In the genomic region with DNA sequence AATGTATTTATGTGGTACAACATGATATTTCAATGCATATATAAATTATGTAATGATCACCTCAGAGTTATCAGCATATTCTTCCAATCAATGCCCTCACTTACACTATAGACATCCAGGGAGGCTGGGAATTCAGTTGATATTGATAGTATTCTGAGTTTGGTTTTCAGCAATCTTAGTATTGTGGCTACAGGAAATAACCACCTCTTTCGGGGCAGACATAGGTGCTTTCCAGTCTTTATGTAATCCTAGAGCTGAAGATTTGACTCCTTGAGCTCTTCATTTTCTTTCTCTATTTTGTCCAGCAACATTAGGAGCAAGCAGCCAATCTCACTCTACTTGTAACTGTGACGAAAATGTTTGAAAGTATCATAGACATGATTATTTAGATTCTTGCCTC, we compare ENCODE assay signal across 19 cellular contexts.
A peak's percentile ranks its signal among the peaks of the same experiment; 100 is the strongest.
DNase-seq lines count a peak whose midpoint lies in the region; ATAC-seq, FAIRE-seq and TF ChIP-seq lines count a peak whose summit lies in the region.
"Had no signal": no experiment of that assay in that cellular context is flagged by ENCODE, and none has a peak within 500 bp of the region (broad histone marks: within the 10 kb centered on the region; RNA-seq: fewer than 3 reads in every experiment).

No MANE protein-coding gene starts in this region.

- H2AFZ ChIP-seq in GM12878 (ENCODE audit: control insufficient read depth, low read depth, low read length), result no peak overlapping the region

- TF ChIP-seq CTCF in GM12865 (IDR thresholded peaks at IDR 0.05; ENCODE audit: insufficient read depth, low read depth, low read length, missing control alignments) (no peak), GM12878 (IDR thresholded peaks at IDR 0.05 in 2 of 3, conservative IDR thresholded peaks at IDR 0.05 in 1 of 3; ENCODE audit: control insufficient read depth in 2 of 3, extremely low read depth in 1 of 3, insufficient read depth in 1 of 3, low read depth in 3 of 3, low read length in 3 of 3) (no peak)

- SMC1A ChIA-PET in GM12878 (lab: Charles Lee; ENCODE audit: uncharacterized antibody, unreplicated experiment), result no interaction called here

- intact Hi-C loops in GM12878 (cut with micrococcal nuclease; ENCODE audit: unreplicated experiment), result no loop called here

- peak; percentile 60 for ATAC-seq in HG02610 (IDR thresholded peaks at IDR 0.05; ENCODE audit: unreplicated experiment)
- peak; percentile 35 for ATAC-seq in GM12878
- no peak for ATAC-seq in esophagus mucosa
- no peak for ATAC-seq in GM21381 (IDR thresholded peaks at IDR 0.05; ENCODE audit: unreplicated experiment)
- ATAC-seq: A549; CD8-positive, alpha-beta T cell had no signal

- H3K9ac ChIP-seq in GM12878 (ENCODE audit: control insufficient read depth, insufficient read depth, low read length), result no peak overlapping the region
- H3K9ac ChIP-seq: BLaER1 treated with 17β-estradiol and CSF1 and Interleukin-3, amounts not matched to agents 10 nM and 100 nM had no signal

- no peaks in the 10 kb centered on the region for H3K79me2 ChIP-seq in GM12878 (ENCODE audit: control insufficient read depth, insufficient read depth, low read length)

- TF ChIP-seq RAD21 in GM12878 (IDR thresholded peaks at IDR 0.05; ENCODE audit: insufficient read depth, low read depth, low read length), result no peak

- DNase-seq in GM12865 (ENCODE audit: low read depth) (peak; percentile 9), GM12878 (ENCODE audit: low read depth, low spot score) (no peak)
- DNase-seq: AML-193; Caco-2; Calu3; CD4-positive, alpha-beta T cell; CD8-positive, alpha-beta T cell; DMS79 treated with DMSO at 0.1 percent for 48 hours; GF-D8 had no signal

- no peaks in the 10 kb centered on the region for H3K4me1 ChIP-seq in GM12878 (ENCODE audit: control insufficient read depth, insufficient read depth, low read length)
- H3K4me1 ChIP-seq: A549; BLaER1 treated with 17β-estradiol and CSF1 and Interleukin-3, amounts not matched to agents 10 nM and 100 nM; Caco-2 had no signal

- BruUV-seq in GM12878 (replicated peaks; lab: Mats Ljungman, UMichigan), result no TSS peak

- H3K36me3 ChIP-seq in GM12878 (ENCODE audit: control insufficient read depth in 2 of 2, insufficient read depth in 2 of 2, low read length in 1 of 2), result no peaks in the 10 kb centered on the region
- H3K36me3 ChIP-seq: BLaER1 treated with 17β-estradiol and CSF1 and Interleukin-3, amounts not matched to agents 10 nM and 100 nM had no signal

- RAD21 ChIA-PET in GM12878 (lab: Charles Lee; ENCODE audit: unreplicated experiment), result no interaction called here

- no peak overlapping the region for H3K4me2 ChIP-seq in GM12878 (ENCODE audit: control insufficient read depth, insufficient read depth)
- H3K4me2 ChIP-seq: A549; BLaER1 treated with 17β-estradiol and CSF1 and Interleukin-3, amounts not matched to agents 10 nM and 100 nM had no signal

- no peaks in the 10 kb centered on the region for H4K20me1 ChIP-seq in GM12878 (ENCODE audit: control insufficient read depth, insufficient read depth)
- H4K20me1 ChIP-seq: BLaER1 treated with 17β-estradiol and CSF1 and Interleukin-3, amounts not matched to agents 10 nM and 100 nM had no signal

- WGBS in GM12878 (ENCODE audit: insufficient coverage, insufficient replicate concordance, low lambda C conversion rate, missing lambda C conversion rate), result 26% methylated on average over 2 of the region's 2 CpGs

- no peak overlapping the region for H3K27ac ChIP-seq in GM12878 (ENCODE audit: control insufficient read depth, insufficient read depth)
- H3K27ac ChIP-seq: 22Rv1; A549; BLaER1 treated with 17β-estradiol and CSF1 and Interleukin-3, amounts not matched to agents 10 nM and 100 nM; C4-2B had no signal

- in situ Hi-C loops in GM12878 (cut with MboI), result no loop called here

- CTCF ChIA-PET in GM12878 (lab: Yijun Ruan, JAX), result no interaction called here

- H3K27me3 ChIP-seq in GM12878 (replicated peaks in 1 of 2; ENCODE audit: control insufficient read depth in 2 of 2, insufficient read depth in 2 of 2, low read length in 1 of 2), result no peaks in the 10 kb centered on the region
- H3K27me3 ChIP-seq: BLaER1 treated with 17β-estradiol and CSF1 and Interleukin-3, amounts not matched to agents 10 nM and 100 nM had no signal

- H3K9me3 ChIP-seq in GM12878 (replicated peaks; ENCODE audit: control insufficient read depth, insufficient read depth, low read length), result no peaks in the 10 kb centered on the region
- H3K9me3 ChIP-seq: A549; BLaER1 treated with 17β-estradiol and CSF1 and Interleukin-3, amounts not matched to agents 10 nM and 100 nM; Caco-2 had no signal

- TF ChIP-seq POLR2A in GM12878 (IDR thresholded peaks at IDR 0.05; ENCODE audit: low read depth, low read length), result no peak

- POLR2A ChIA-PET in GM12878 (lab: Charles Lee), result no interaction called here

- FAIRE-seq in GM12878 (lab: Jason Lieb, UNC), result no peak
- FAIRE-seq: A549, D721Med, G401.6, GM12891 had no signal

- TF ChIP-seq EP300 in GM12878 (IDR thresholded peaks at IDR 0.05; ENCODE audit: borderline replicate concordance in 1 of 2, control insufficient read depth in 1 of 2, low read depth in 2 of 2, low read length in 2 of 2), result no peak

- no peak overlapping the region for H3K4me3 ChIP-seq in GM12865 (ENCODE audit: low read depth, low read length)
- no peak overlapping the region for H3K4me3 ChIP-seq in GM12878
- H3K4me3 ChIP-seq: A549; BLaER1 treated with 17β-estradiol and CSF1 and Interleukin-3, amounts not matched to agents 10 nM and 100 nM had no signal

TF ChIP-seq in GM12878, 131 proteins besides CTCF, POLR2A, EP300 and RAD21:
- TF ChIP-seq EGR1 (IDR thresholded peaks at IDR 0.05; ENCODE audit: borderline replicate concordance in 1 of 2, low read depth in 2 of 2, low read length in 2 of 2) (no peak), ZNF384 (IDR thresholded peaks at IDR 0.05; ENCODE audit: borderline replicate concordance, low read depth, low read length) (no peak), MYB (IDR thresholded peaks at IDR 0.05; ENCODE audit: borderline replicate concordance, low read depth, low read length) (no peak), SPI1 (IDR thresholded peaks at IDR 0.05; ENCODE audit: borderline replicate concordance, insufficient read depth, low read depth, low read length) (no peak), CEBPB (IDR thresholded peaks at IDR 0.05; ENCODE audit: borderline replicate concordance in 1 of 2, low read depth in 2 of 2, low read length in 2 of 2) (no peak), NFXL1 (IDR thresholded peaks at IDR 0.05; ENCODE audit: borderline replicate concordance) (no peak), BMI1 (IDR thresholded peaks at IDR 0.05; ENCODE audit: borderline replicate concordance) (no peak), TARDBP (IDR thresholded peaks at IDR 0.05; ENCODE audit: borderline replicate concordance) (no peak), SRF (IDR thresholded peaks at IDR 0.05; ENCODE audit: low read depth in 2 of 2, low read length in 2 of 2) (no peak)
- TF ChIP-seq, protein P1, sequence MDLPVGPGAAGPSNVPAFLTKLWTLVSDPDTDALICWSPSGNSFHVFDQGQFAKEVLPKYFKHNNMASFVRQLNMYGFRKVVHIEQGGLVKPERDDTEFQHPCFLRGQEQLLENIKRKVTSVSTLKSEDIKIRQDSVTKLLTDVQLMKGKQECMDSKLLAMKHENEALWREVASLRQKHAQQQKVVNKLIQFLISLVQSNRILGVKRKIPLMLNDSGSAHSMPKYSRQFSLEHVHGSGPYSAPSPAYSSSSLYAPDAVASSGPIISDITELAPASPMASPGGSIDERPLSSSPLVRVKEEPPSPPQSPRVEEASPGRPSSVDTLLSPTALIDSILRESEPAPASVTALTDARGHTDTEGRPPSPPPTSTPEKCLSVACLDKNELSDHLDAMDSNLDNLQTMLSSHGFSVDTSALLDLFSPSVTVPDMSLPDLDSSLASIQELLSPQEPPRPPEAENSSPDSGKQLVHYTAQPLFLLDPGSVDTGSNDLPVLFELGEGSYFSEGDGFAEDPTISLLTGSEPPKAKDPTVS (IDR thresholded peaks at IDR 0.05; ENCODE audit: low read depth, low read length), result no peak
TF ChIP-seq in GM12878: peak in this region for 0.

Comparison
In these comparisons a context has a peak if more than half of its experiments do, and no peak if none do; other contexts are left out.
1. ATAC-seq: peak in HG02610 (single experiment) and GM12878 (single experiment); none in esophagus mucosa (single experiment) and GM21381 (single experiment).